Comparison of ENCODE assay signal across 8 cellular contexts in genomic region chr6:75602164-75602896, GRCh38. TPM values are rescaled to one million over a fixed set of nuclear protein-coding genes. Genes with fewer than 3 reads are reported as not detected.
DNase-seq lines count a peak whose midpoint lies in the region; ATAC-seq and TF ChIP-seq lines count a peak whose summit lies in the region.

No MANE protein-coding gene starts in this region.

- H3K9ac ChIP-seq in neural cell (ENCODE audit: low read length) (peak overlapping the region; percentile 98), stomach smooth muscle (ENCODE audit: low read length in 2 of 2) (peak overlapping the region; percentile 91 to 97)

- no peak for TF ChIP-seq EP300 in neural cell (conservative IDR thresholded peaks at IDR 0.05; ENCODE audit: poor library complexity, severe bottlenecking)

- H3K9me3 ChIP-seq in esophagus squamous epithelium (no peaks in the 10 kb centered on the region), neural cell (ENCODE audit: low read length) (no peaks in the 10 kb centered on the region), stomach smooth muscle (ENCODE audit: control insufficient read depth in 2 of 2, low read length in 2 of 2) (no peaks in the 10 kb centered on the region)

- peak overlapping the region; percentile 73 to 92 (median 88) for H3K4me3 ChIP-seq in esophagus squamous epithelium
- H3K4me3 ChIP-seq in neural cell (ENCODE audit: low read length) = peak overlapping the region; percentile 89
- H3K4me3 ChIP-seq in stomach smooth muscle (ENCODE audit: low read length in 2 of 2) = peak overlapping the region; percentile 88 to 96

- H3K27ac ChIP-seq in esophagus squamous epithelium (peak overlapping the region; percentile 97 to 98 (median 98)), neural cell (ENCODE audit: low read length) (peak overlapping the region; percentile 97), stomach smooth muscle (ENCODE audit: low read length) (peak overlapping the region; percentile 89)

- H3K27me3 ChIP-seq in esophagus squamous epithelium (no peaks in the 10 kb centered on the region), neural cell (ENCODE audit: insufficient read depth, low read depth, low read length) (no peaks in the 10 kb centered on the region), stomach smooth muscle (ENCODE audit: control insufficient read depth in 1 of 2, insufficient read depth in 2 of 2, low read length in 2 of 2) (no peaks in the 10 kb centered on the region)

- no peaks in the 10 kb centered on the region for H3K9me2 ChIP-seq in neural cell (ENCODE audit: insufficient read depth, low read length)

- TF ChIP-seq CTCF in esophagus squamous epithelium (IDR thresholded peaks at IDR 0.05) = no peak
- no peak for TF ChIP-seq CTCF in neural cell (IDR thresholded peaks at IDR 0.05; ENCODE audit: poor library complexity, severe bottlenecking)

- intact Hi-C loops in esophagus squamous epithelium (cut with DNase I) = no loop called here

- TF ChIP-seq RAD21 in neural cell (conservative IDR thresholded peaks at IDR 0.05) = no peak

- H3K4me1 ChIP-seq in esophagus squamous epithelium (peaks cover 5 to 75% (median 21%) of the 10 kb centered on the region in 3 donors), stomach smooth muscle (ENCODE audit: control insufficient read depth, insufficient read depth, low read length) (peaks cover 3% of the 10 kb centered on the region)

- no peaks in the 10 kb centered on the region for H3F3A ChIP-seq in neural cell (ENCODE audit: insufficient read depth, low read length, poor library complexity, severe bottlenecking)

- no peak for TF ChIP-seq POLR2A in esophagus squamous epithelium (IDR thresholded peaks at IDR 0.05)

- peak overlapping the region; percentile 91 for H2AFZ ChIP-seq in neural cell (ENCODE audit: low read depth, low read length)

- ATAC-seq in GM18511 (IDR thresholded peaks at IDR 0.05; ENCODE audit: unreplicated experiment) = peak; percentile 46
- peak; percentile 27 for ATAC-seq in HG03039 (IDR thresholded peaks at IDR 0.05; ENCODE audit: unreplicated experiment)

- H4K20me1 ChIP-seq in neural cell (ENCODE audit: insufficient read depth) = no peaks in the 10 kb centered on the region

- H3K36me3 ChIP-seq in esophagus squamous epithelium (no peaks in the 10 kb centered on the region), neural cell (ENCODE audit: insufficient read depth, low read length) (no peaks in the 10 kb centered on the region), stomach smooth muscle (ENCODE audit: control insufficient read depth in 2 of 2, insufficient read depth in 2 of 2, low read length in 2 of 2) (no peaks in the 10 kb centered on the region)

- in situ Hi-C loops in ACHN (cut with HindIII; ENCODE audit: low pct_ligation_motif_present, low pct_unique_long_range_greater_than_20kb, low sequenced_read_pairs) = no loop called here

- peak overlapping the region; percentile 83 for H3K4me2 ChIP-seq in neural cell (ENCODE audit: low read length)

- DNase-seq in ACHN (peak; percentile 18), NCI-H526 treated with DMSO at 0.1 percent for 48 hours (lab: John Stamatoyannopoulos, UW) (peak; percentile 55), esophagus squamous epithelium (lab: John Stamatoyannopoulos, UW) (no peak)
- DNase-seq in activated T-cell treated with anti-CD3 and anti-CD28 coated beads, Interleukin-2, amount 50 U/mL, for 1 hour = peak; percentile 77

- peaks cover 68% of the 10 kb centered on the region for H3K79me2 ChIP-seq in neural cell (replicated peaks; ENCODE audit: insufficient read depth, low read length)

- 0% methylated on average over 9 to 32 of the region's 75 CpGs for WGBS in esophagus squamous epithelium, 2 donors

TF ChIP-seq in neural cell, 6 proteins besides CTCF, POLR2A, EP300 and RAD21:
- TF ChIP-seq REST (IDR thresholded peaks at IDR 0.05; ENCODE audit: borderline replicate concordance) (peak; percentile 88), SMC3 (conservative IDR thresholded peaks at IDR 0.05; ENCODE audit: poor library complexity) (no peak), MXI1 (conservative IDR thresholded peaks at IDR 0.05; ENCODE audit: poor library complexity, severe bottlenecking) (peak; percentile 41), POLR2AphosphoS5 (IDR thresholded peaks at IDR 0.05) (peak; percentile 74), TAF1 (IDR thresholded peaks at IDR 0.05; ENCODE audit: low read depth) (peak; percentile 29), EZH2 (IDR thresholded peaks at IDR 0.05; ENCODE audit: borderline replicate concordance, insufficient read depth, low read length, poor library complexity, severe bottlenecking) (no peak)

RNA-seq across cellular contexts. Expression of gene SENP6, which starts 0.7 kb away (rescaled TPM):
- total RNA-seq in esophagus squamous epithelium = 100 to 1,000 TPM in 1 of 4 donors, 10 to 100 TPM in 3; 45.5 to 104 (median 66.1) TPM
- 113 and 115 TPM in 2 replicates for polyA plus RNA-seq in neural cell
- polyA minus RNA-seq in neural cell = 242 and 247 TPM in 2 replicates
